1 cellular context compared by ENCODE assay signal in genomic region chr17:13510062-13510461, GRCh38.
TF ChIP-seq lines count a peak whose summit lies in the region.

No MANE protein-coding gene starts in this region.

TF ChIP-seq in K562, 482 proteins besides CTCF, POLR2A, EP300 and RAD21 (continued from another document and continues in another):
- peak in 1 of 2 experiments; percentile 85; a peak in 2 of 4 replicates for TF ChIP-seq ZNF318 (IDR thresholded peaks at IDR 0.05; ENCODE audit: borderline replicate concordance in 1 of 2, low read depth in 1 of 2)
- 0 out of 2 replicates have a peak, but pooled peaks have one; percentile 10 for TF ChIP-seq DEAF1 (CRISPR knock-in tag; IDR thresholded peaks at IDR 0.05)
- TF ChIP-seq GABPA (tag; conservative IDR thresholded peaks at IDR 0.05; ENCODE audit: low read depth) = peak; percentile 32; the same call in 1 of the 2 replicates
- TF ChIP-seq NR3C1 (CRISPR knock-in tag; IDR thresholded peaks at IDR 0.05) = no peak
- no peak for TF ChIP-seq ZBTB7A (IDR thresholded peaks at IDR 0.05; ENCODE audit: borderline replicate concordance, control insufficient read depth, low read depth, low read length)
- 0 out of 2 replicates have a peak, but pooled peaks have one; percentile 42 for TF ChIP-seq MXI1 (IDR thresholded peaks at IDR 0.05; ENCODE audit: low read depth, low read length)
- TF ChIP-seq TRIM28 (IDR thresholded peaks at IDR 0.05) = no peak
- peak; percentile 80; the same call in 1 of the 2 replicates for TF ChIP-seq HEY1 (CRISPR knock-in tag; IDR thresholded peaks at IDR 0.05; ENCODE audit: borderline replicate concordance)
- TF ChIP-seq NFIC (IDR thresholded peaks at IDR 0.05) = peak; percentile 92
- no peak for TF ChIP-seq ZNF551 (CRISPR knock-in tag; IDR thresholded peaks at IDR 0.05)
- no peak for TF ChIP-seq ZNF407 (IDR thresholded peaks at IDR 0.05; ENCODE audit: low read depth)
- TF ChIP-seq ZNF24 (IDR thresholded peaks at IDR 0.05) = no peak
- no peak for TF ChIP-seq GABPB2 (CRISPR knock-in tag; conservative IDR thresholded peaks at IDR 0.05)
- peak; percentile 90 for TF ChIP-seq SMAD1 (IDR thresholded peaks at IDR 0.05; ENCODE audit: low read depth, low read length, partially characterized antibody)
- peak; percentile 95 for TF ChIP-seq CC2D1A (IDR thresholded peaks at IDR 0.05)
- TF ChIP-seq SP1 (CRISPR knock-in tag; IDR thresholded peaks at IDR 0.05) = 0 out of 2 replicates have a peak, but pooled peaks have one; percentile 26
- TF ChIP-seq USF2 (CRISPR knock-in tag; IDR thresholded peaks at IDR 0.05) = no peak
- TF ChIP-seq FOXJ2 (tag; IDR thresholded peaks at IDR 0.05) = peak; percentile 94
- peak; percentile 75 for TF ChIP-seq VEZF1 (CRISPR knock-in tag; IDR thresholded peaks at IDR 0.05)
- peak; percentile 52; the same call in 1 of the 2 replicates for TF ChIP-seq EP400 (IDR thresholded peaks at IDR 0.05)
- TF ChIP-seq HMGXB4 (CRISPR knock-in tag; IDR thresholded peaks at IDR 0.05) = no peak
- no peak for TF ChIP-seq ZNF511 (CRISPR knock-in tag; IDR thresholded peaks at IDR 0.05)
- no peak for TF ChIP-seq LCOR (CRISPR knock-in tag; IDR thresholded peaks at IDR 0.05)
- peak; percentile 94 for TF ChIP-seq GATA2 (CRISPR knock-in tag; IDR thresholded peaks at IDR 0.05)
- peak; percentile 65 to 93; a peak in 2 of 4 replicates for TF ChIP-seq HDAC1 (IDR thresholded peaks at IDR 0.05)
- no peak; the same call in 1 of the 2 replicates for TF ChIP-seq ZFX (CRISPR knock-in tag; IDR thresholded peaks at IDR 0.05)
- no peak for TF ChIP-seq POLR3A (IDR thresholded peaks at IDR 0.05; ENCODE audit: borderline replicate concordance, extremely low read depth, insufficient read depth, insufficient read length)
- peak; percentile 57 for TF ChIP-seq MEF2D (tag; conservative IDR thresholded peaks at IDR 0.05; ENCODE audit: low read depth)
- TF ChIP-seq BHLHE40 (IDR thresholded peaks at IDR 0.05; ENCODE audit: low read length) = peak; percentile 96
- peak; percentile 85 for TF ChIP-seq ZNF766 (CRISPR knock-in tag; conservative IDR thresholded peaks at IDR 0.05)
- TF ChIP-seq BRD9 (IDR thresholded peaks at IDR 0.05; ENCODE audit: low read depth, partially characterized antibody) = peak; percentile 67
- TF ChIP-seq BCL6 (CRISPR knock-in tag; IDR thresholded peaks at IDR 0.05) = peak; percentile 44; the same call in 1 of the 2 replicates
- peak; percentile 62 to 69; a peak in 3 of 4 replicates for TF ChIP-seq FOXK2 (conservative IDR thresholded peaks at IDR 0.05 in 1 of 2, IDR thresholded peaks at IDR 0.05 in 1 of 2; ENCODE audit: low read depth in 2 of 2)
